ENCODE assay signal across 8 cellular contexts in genomic region chr2:171811229-171811628, GRCh38.
A peak's percentile ranks its signal among the peaks of the same experiment; 100 is the strongest.
DNase-seq lines count a peak whose midpoint lies in the region; ATAC-seq, FAIRE-seq and TF ChIP-seq lines count a peak whose summit lies in the region.

No MANE protein-coding gene starts in this region.

- peaks cover 3% of the 10 kb centered on the region; the same call in 1 of the 3 replicates for H3K4me1 ChIP-seq in A549
- peaks cover 9% of the 10 kb centered on the region; the same call in 1 of the 2 replicates for H3K4me1 ChIP-seq in GM23248 (ENCODE audit: insufficient read depth)
- no peaks in the 10 kb centered on the region for H3K4me1 ChIP-seq in OCI-LY3 (ENCODE audit: low read length)

- H3K27ac ChIP-seq in A549 (no peak overlapping the region), GM23248 (no peak overlapping the region), OCI-LY3 (ENCODE audit: low read length) (no peak overlapping the region)

- no peaks in the 10 kb centered on the region for H3K79me2 ChIP-seq in GM23248 (ENCODE audit: insufficient read depth)
- no peaks in the 10 kb centered on the region for H3K79me2 ChIP-seq in OCI-LY3 (ENCODE audit: low read length)

- CTCF ChIA-PET in A549 (lab: Yijun Ruan, JAX), result interaction anchor here (0.7 to 12.5 kb wide), 17 partner anchors 8 to 651 kb away, joined by 3 to 122 read pairs (median 3); partner anchors contain the start of gene DLX2

- TF ChIP-seq POLR2A in A549 (IDR thresholded peaks at IDR 0.05; ENCODE audit: low read length), result no peak

- TF ChIP-seq CTCF in A549 (IDR thresholded peaks at IDR 0.05), result peak; percentile 71
- peak; percentile 48 for TF ChIP-seq CTCF in OCI-LY3 (IDR thresholded peaks at IDR 0.05; ENCODE audit: low read depth, low read length)

- H2AFZ ChIP-seq in GM23248, result no peak overlapping the region
- H2AFZ ChIP-seq in OCI-LY3 (ENCODE audit: low read depth, low read length), result no peak overlapping the region

- peak; percentile 79 to 80 for TF ChIP-seq RAD21 in A549 (conservative IDR thresholded peaks at IDR 0.05 in 1 of 2, IDR thresholded peaks at IDR 0.05 in 1 of 2)

- no peak overlapping the region for H3K4me3 Mint-ChIP-seq in activated T-cell treated with anti-CD3 and anti-CD28 coated beads, Interleukin-2, amount 50 U/mL, for 24 hours

- no peaks in the 10 kb centered on the region for H3K27me3 Mint-ChIP-seq in activated T-cell treated with anti-CD3 and anti-CD28 coated beads, Interleukin-2, amount 50 U/mL, for 24 hours

- no peak overlapping the region for H3K27ac Mint-ChIP-seq in activated T-cell treated with anti-CD3 and anti-CD28 coated beads, Interleukin-2, amount 50 U/mL, for 24 hours

- ATAC-seq in A549, result peak; percentile 62 to 82; a peak in 4 of 6 replicates

- H3K36me3 Mint-ChIP-seq in activated T-cell treated with anti-CD3 and anti-CD28 coated beads, Interleukin-2, amount 50 U/mL, for 24 hours (ENCODE audit: low read depth), result peaks cover 73% of the 10 kb centered on the region

- no peak overlapping the region for H3K4me2 ChIP-seq in A549
- no peak overlapping the region for H3K4me2 ChIP-seq in GM23248 (ENCODE audit: unreplicated experiment)
- no peak overlapping the region for H3K4me2 ChIP-seq in OCI-LY3 (ENCODE audit: low read length)

- no peak for FAIRE-seq in A549 (lab: Jason Lieb, UNC)
- FAIRE-seq in urothelium cell line (lab: Jason Lieb, UNC), result no peak

- H3K9ac ChIP-seq in GM23248 (no peak overlapping the region), OCI-LY3 (ENCODE audit: low read length) (no peak overlapping the region)

- H3K9me3 Mint-ChIP-seq in activated T-cell treated with anti-CD3 and anti-CD28 coated beads, Interleukin-2, amount 50 U/mL, for 24 hours, result no peaks in the 10 kb centered on the region

- POLR2A ChIA-PET in A549 (lab: Yijun Ruan, JAX), result no interaction called here

- H4K20me1 ChIP-seq in GM23248 (ENCODE audit: insufficient read depth) (no peaks in the 10 kb centered on the region), OCI-LY3 (ENCODE audit: insufficient read depth, low read length) (no peaks in the 10 kb centered on the region)

- H3K27me3 ChIP-seq in GM23248 (replicated peaks; ENCODE audit: insufficient read depth) (no peaks in the 10 kb centered on the region), OCI-LY3 (ENCODE audit: low read depth, low read length) (no peaks in the 10 kb centered on the region)

- no peaks in the 10 kb centered on the region for H3K4me1 Mint-ChIP-seq in activated T-cell treated with anti-CD3 and anti-CD28 coated beads, Interleukin-2, amount 50 U/mL, for 24 hours (ENCODE audit: low read depth)

- in situ Hi-C loops in GM23248 (cut with MboI), result loop anchor here (10.0 kb wide), 1 partner anchor 294 kb away; the partner anchor contains the start of gene DLX2

- WGBS in A549 (ENCODE audit: missing lambda C conversion rate), result 29% methylated on average over 4 of the region's 4 CpGs
- 31 to 34% methylated on average over 4 of the region's 4 CpGs for WGBS in GM23248 (ENCODE audit: low coverage in 1 of 2, low lambda C conversion rate in 2 of 2, missing lambda C conversion rate in 2 of 2), 2 experiments

- no peak for TF ChIP-seq EP300 in A549 (IDR thresholded peaks at IDR 0.05)

- peaks cover 4% of the 10 kb centered on the region; the same call in 1 of the 2 replicates for H3F3A ChIP-seq in GM23248 (ENCODE audit: insufficient read depth)

- no peaks in the 10 kb centered on the region for H3K9me2 ChIP-seq in GM23248 (ENCODE audit: insufficient read depth)

- no peaks in the 10 kb centered on the region for H3K36me3 ChIP-seq in GM23248 (ENCODE audit: low read depth)
- H3K36me3 ChIP-seq in OCI-LY3 (replicated peaks; ENCODE audit: low read depth, low read length), result peaks cover 8% of the 10 kb centered on the region

- H3K9me3 ChIP-seq in A549 (no peaks in the 10 kb centered on the region), GM23248 (ENCODE audit: low read depth) (no peaks in the 10 kb centered on the region), OCI-LY3 (ENCODE audit: insufficient read depth, low read length) (no peaks in the 10 kb centered on the region)

- DNase-seq in A549 (ENCODE audit: low read depth in 1 of 2, low spot score in 1 of 2) (peak; percentile 10 to 45), GM23248 (peak; percentile 56), fibroblast of peridontal ligament (ENCODE audit: extremely low read depth) (peak; percentile 75), urothelium cell line (ENCODE audit: low spot score) (peak; percentile 17), KG1 (lab: John Stamatoyannopoulos, UW) (no peak)
- no peak for DNase-seq in activated CD4-positive, CD25-positive, alpha-beta regulatory T cell (lab: John Stamatoyannopoulos, UW)
- DNase-seq in activated T-cell treated with anti-CD3 and anti-CD28 coated beads, Interleukin-2, amount 50 U/mL, for 24 hours, result no peak

- H3K4me3 ChIP-seq in A549, result no peak overlapping the region
- H3K4me3 ChIP-seq in GM23248, result no peak overlapping the region
- no peak overlapping the region for H3K4me3 ChIP-seq in OCI-LY3 (ENCODE audit: low read length)

TF ChIP-seq in A549, 52 proteins besides CTCF, POLR2A, EP300 and RAD21:
- TF ChIP-seq ZC3H11A (IDR thresholded peaks at IDR 0.05), result no peak
- peak; percentile 84 for TF ChIP-seq SMC3 (IDR thresholded peaks at IDR 0.05)

Comparison
In these comparisons a context has a peak if more than half of its experiments do, and no peak if none do; other contexts are left out.
1. DNase-seq: peak in A549 (2 of 2), GM23248 (single experiment), fibroblast of peridontal ligament (single experiment) and urothelium cell line (single experiment); none in activated CD4-positive, CD25-positive, alpha-beta regulatory T cell (0 of 4), KG1 (single experiment) and activated T-cell treated with anti-CD3 and anti-CD28 coated beads, Interleukin-2, amount 50 U/mL, for 24 hours (single experiment).